In the genomic region with DNA sequence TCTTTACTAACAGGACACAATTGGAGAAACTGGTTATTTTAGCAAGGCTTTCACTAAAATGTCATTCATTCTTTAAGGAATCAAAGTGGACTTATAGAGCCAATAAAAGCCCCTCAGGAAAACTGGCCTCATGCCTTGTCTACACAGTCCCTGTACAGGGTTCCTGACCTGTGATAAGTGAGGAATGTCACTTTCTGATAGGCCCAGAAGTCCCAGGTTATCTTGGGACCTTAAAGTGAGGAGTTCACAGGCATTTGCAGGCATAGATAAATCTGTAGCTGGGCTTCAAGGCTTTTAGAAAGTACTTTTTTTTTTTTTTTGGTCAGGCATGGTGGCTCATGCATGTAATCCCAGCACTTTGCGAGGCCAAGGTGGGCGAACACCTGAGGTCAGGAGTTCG, we compare ENCODE assay signal across 27 cellular contexts. TPM values are rescaled to one million over a fixed set of nuclear protein-coding genes. Genes with fewer than 3 reads are reported as not detected.
"Had no signal": no experiment of that assay in that cellular context is flagged by ENCODE, and none has a peak within 500 bp of the region (broad histone marks: within the 10 kb centered on the region; RNA-seq: fewer than 3 reads in every experiment).

No MANE protein-coding gene starts in this region.

- H3K9me3 ChIP-seq: stomach, suprapubic skin, thoracic aorta, thyroid gland, tibial artery, tibial nerve, transverse colon, upper lobe of left lung, upper lobe of right lung, uterus, vagina had no signal

- H3K9me3 Mint-ChIP-seq: stimulated activated effector memory CD8-positive, alpha-beta T cell treated with anti-CD3 and anti-CD28 coated beads, Interleukin-12 subunit alpha, Interleukin-12 subunit beta, amount 100 ng/mL, for 72 hours; stimulated activated naive B cell treated with anti-CD40 and anti-IgM and Interleukin-4, amounts not matched to agents 10 μg/mL and 1 μg/mL and 100 μg/mL, for 72 hours; stimulated activated naive CD8-positive, alpha-beta T cell treated with anti-CD3 and anti-CD28 coated beads, Interleukin-15, Interleukin-2, amounts not matched to agents 100 ng/mL and 50 ng/mL, for 24 hours; type B pancreatic cell had no signal

- H3K4me1 Mint-ChIP-seq: stimulated activated effector memory CD8-positive, alpha-beta T cell treated with anti-CD3 and anti-CD28 coated beads, Interleukin-12 subunit alpha, Interleukin-12 subunit beta, amount 100 ng/mL, for 72 hours; stimulated activated memory B cell treated with anti-CD40 and anti-IgM and Interleukin-4, amounts not matched to agents 10 μg/mL and 1 μg/mL and 100 μg/mL, for 72 hours; stimulated activated naive B cell treated with anti-CD40 and anti-IgM and Interleukin-4, amounts not matched to agents 10 μg/mL and 1 μg/mL and 100 μg/mL, for 72 hours; stimulated activated naive CD8-positive, alpha-beta T cell treated with anti-CD3 and anti-CD28 coated beads, Interleukin-15, amount 100 ng/mL, for 72 hours had no signal

- H3K36me3 Mint-ChIP-seq: stimulated activated effector memory CD8-positive, alpha-beta T cell treated with anti-CD3 and anti-CD28 coated beads, Interleukin-12 subunit alpha, Interleukin-12 subunit beta, amount 100 ng/mL, for 72 hours; stimulated activated memory B cell treated with anti-CD40 and anti-IgM and Interleukin-4, amounts not matched to agents 10 μg/mL and 1 μg/mL and 100 μg/mL, for 72 hours; stimulated activated naive B cell treated with anti-CD40 and anti-IgM and Interleukin-4, amounts not matched to agents 10 μg/mL and 1 μg/mL and 100 μg/mL, for 72 hours; type B pancreatic cell had no signal

- H3K27me3 Mint-ChIP-seq: stimulated activated memory B cell treated with anti-CD40 and anti-IgM and Interleukin-4, amounts not matched to agents 10 μg/mL and 1 μg/mL and 100 μg/mL, for 72 hours; stimulated activated naive B cell treated with anti-CD40 and anti-IgM and Interleukin-4, amounts not matched to agents 10 μg/mL and 1 μg/mL and 100 μg/mL, for 72 hours; stimulated activated naive CD8-positive, alpha-beta T cell treated with anti-CD3 and anti-CD28 coated beads, Interleukin-15, amount 100 ng/mL, for 72 hours; stimulated activated naive CD8-positive, alpha-beta T cell treated with anti-CD3 and anti-CD28 coated beads, Interleukin-15, Interleukin-2, amounts not matched to agents 100 ng/mL and 50 ng/mL, for 24 hours had no signal

- H3K4me1 ChIP-seq: stomach, suprapubic skin, tibial artery, tibial nerve, transverse colon, upper lobe of left lung, upper lobe of right lung, uterus, vagina had no signal

- H3K27ac Mint-ChIP-seq: stimulated activated effector memory CD8-positive, alpha-beta T cell treated with anti-CD3 and anti-CD28 coated beads, Interleukin-12 subunit alpha, Interleukin-12 subunit beta, amount 100 ng/mL, for 72 hours; stimulated activated memory B cell treated with anti-CD40 and anti-IgM and Interleukin-4, amounts not matched to agents 10 μg/mL and 1 μg/mL and 100 μg/mL, for 72 hours; stimulated activated naive B cell treated with anti-CD40 and anti-IgM and Interleukin-4, amounts not matched to agents 10 μg/mL and 1 μg/mL and 100 μg/mL, for 72 hours; stimulated activated naive CD8-positive, alpha-beta T cell treated with anti-CD3 and anti-CD28 coated beads, Interleukin-15, amount 100 ng/mL, for 72 hours; stimulated activated naive CD8-positive, alpha-beta T cell treated with anti-CD3 and anti-CD28 coated beads, Interleukin-15, Interleukin-2, amounts not matched to agents 100 ng/mL and 50 ng/mL, for 24 hours; type B pancreatic cell had no signal

- H3K4me3 Mint-ChIP-seq: stimulated activated effector memory CD8-positive, alpha-beta T cell treated with anti-CD3 and anti-CD28 coated beads, Interleukin-12 subunit alpha, Interleukin-12 subunit beta, amount 100 ng/mL, for 72 hours; stimulated activated memory B cell treated with anti-CD40 and anti-IgM and Interleukin-4, amounts not matched to agents 10 μg/mL and 1 μg/mL and 100 μg/mL, for 72 hours; stimulated activated naive B cell treated with anti-CD40 and anti-IgM and Interleukin-4, amounts not matched to agents 10 μg/mL and 1 μg/mL and 100 μg/mL, for 72 hours; stimulated activated naive CD8-positive, alpha-beta T cell treated with anti-CD3 and anti-CD28 coated beads, Interleukin-15, amount 100 ng/mL, for 72 hours; stimulated activated naive CD8-positive, alpha-beta T cell treated with anti-CD3 and anti-CD28 coated beads, Interleukin-15, Interleukin-2, amounts not matched to agents 100 ng/mL and 50 ng/mL, for 24 hours; type B pancreatic cell had no signal

- H3K4me3 ChIP-seq: stomach, suprapubic skin, thoracic aorta, thyroid gland, tibial artery, tibial nerve, transverse colon, upper lobe of left lung, upper lobe of right lung, uterus, vagina had no signal

- H3K36me3 ChIP-seq: stomach, suprapubic skin, thoracic aorta, thyroid gland, tibial artery, tibial nerve, transverse colon, upper lobe of left lung, upper lobe of right lung, uterus, vagina had no signal

- H3K27ac ChIP-seq: stomach, suprapubic skin, thoracic aorta, thyroid gland, tibial artery, tibial nerve, transverse colon, upper lobe of left lung, upper lobe of right lung, uterus, vagina had no signal

- DNase-seq: stimulated activated CD4-positive, alpha-beta T cell treated with anti-CD3 and anti-CD28 coated beads, Interleukin-2, amount 100 ng/mL, for 48 hours; stimulated activated CD4-positive, alpha-beta T cell treated with anti-CD3 and anti-CD28 coated beads, Interleukin-4, amount 100 ng/mL, for 1 hour; stimulated activated CD4-positive, alpha-beta T cell treated with anti-CD3 and anti-CD28 coated beads, Interleukin-4, amount 100 ng/mL, for 24 hours; stimulated activated CD4-positive, alpha-beta T cell treated with anti-CD3 and anti-CD28 coated beads, Interleukin-4, amount 100 ng/mL, for 4 hours; stimulated activated CD8-positive, alpha-beta memory T cell treated with anti-CD3 and anti-CD28 coated beads, Interleukin-4, amount 100 ng/mL, for 48 hours; stimulated activated naive B cell treated with anti-CD40 and anti-IgM and Interleukin-4, amounts not matched to agents 10 μg/mL and 1 μg/mL and 100 μg/mL, for 72 hours; stimulated activated naive CD4-positive, alpha-beta T cell; stimulated activated naive CD4-positive, alpha-beta T cell treated with Interleukin-2 at 50 U/mL for 16 hours; stimulated activated naive CD8-positive, alpha-beta T cell treated with anti-CD3 and anti-CD28 coated beads, Interleukin-15, amount 100 ng/mL, for 72 hours; stimulated activated naive CD8-positive, alpha-beta T cell treated with anti-CD3 and anti-CD28 coated beads, Interleukin-15, Interleukin-2, amounts not matched to agents 100 U/mL and 50 U/mL, for 24 hours; stomach; substantia nigra; thyroid gland; tibial artery; transverse colon; trophoblast cell; upper lobe of left lung; upper lobe of right lung; uterus had no signal

- H3K27me3 ChIP-seq: stomach, suprapubic skin, thyroid gland, tibial artery, tibial nerve, transverse colon, upper lobe of left lung, upper lobe of right lung, uterus, vagina had no signal

- ATAC-seq: stimulated activated effector memory CD8-positive, alpha-beta T cell treated with anti-CD3 and anti-CD28 coated beads, Interleukin-12 subunit alpha, Interleukin-12 subunit beta, amount 100 ng/mL, for 72 hours; stimulated activated memory B cell treated with anti-CD40 and anti-IgM and Interleukin-4, amounts not matched to agents 10 μg/mL and 1 μg/mL and 100 μg/mL, for 72 hours; stimulated activated naive B cell treated with anti-CD40 and anti-IgM and Interleukin-4, amounts not matched to agents 10 μg/mL and 1 μg/mL and 100 μg/mL, for 72 hours; stimulated activated naive CD8-positive, alpha-beta T cell treated with anti-CD3 and anti-CD28 coated beads, Interleukin-15, amount 100 ng/mL, for 72 hours; stimulated activated naive CD8-positive, alpha-beta T cell treated with anti-CD3 and anti-CD28 coated beads, Interleukin-15, Interleukin-2, amounts not matched to agents 100 U/mL and 50 U/mL, for 24 hours; upper lobe of right lung had no signal

RNA-seq across cellular contexts. Expression of a gene that starts 19.4 kb away (rescaled TPM):
- total RNA-seq: thoracic aorta, vagina had no signal
